Comparison of ENCODE assay signal across 21 cellular contexts in the genomic region with DNA sequence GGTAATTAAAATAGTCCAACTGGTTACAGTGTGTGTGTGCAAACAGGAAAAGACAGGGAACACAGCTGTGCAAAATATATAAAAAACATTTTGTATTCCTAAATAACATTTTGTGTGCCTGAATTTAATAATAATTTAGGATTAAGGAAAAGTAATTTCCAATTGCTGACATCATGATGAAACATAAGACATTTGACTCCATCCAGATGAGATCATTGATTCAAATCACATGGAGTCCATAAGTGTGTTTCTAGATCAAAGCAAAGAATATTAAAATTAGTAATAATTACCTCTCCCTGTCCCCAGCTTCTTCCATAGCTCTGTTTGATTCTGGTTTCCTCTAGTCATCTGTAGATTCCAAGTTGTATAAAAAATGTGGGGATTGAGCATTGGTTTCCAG.
DNase-seq lines count a peak whose midpoint lies in the region; ATAC-seq and TF ChIP-seq lines count a peak whose summit lies in the region.
"Had no signal": no experiment of that assay in that cellular context is flagged by ENCODE, and none has a peak within 500 bp of the region (broad histone marks: within the 10 kb centered on the region; RNA-seq: fewer than 3 reads in every experiment).

No MANE protein-coding gene starts in this region.

- H3K36me3 Mint-ChIP-seq in activated CD8-positive, alpha-beta T cell treated with anti-CD3 and anti-CD28 coated beads for 36 hours (ENCODE audit: low read depth) = no peaks in the 10 kb centered on the region
- H3K36me3 Mint-ChIP-seq in activated CD8-positive, alpha-beta T cell treated with anti-CD3 and anti-CD28 coated beads, Interleukin-2, amount 10 ng/mL, durations not matched to agents 7 days and 5 days (ENCODE audit: low read depth) = no peaks in the 10 kb centered on the region
- peaks cover 4% of the 10 kb centered on the region for H3K36me3 Mint-ChIP-seq in activated naive CD8-positive, alpha-beta T cell treated with anti-CD3 and anti-CD28 coated beads, Interleukin-2, amount 50 U/mL, for 24 hours (ENCODE audit: low read depth)

- TF ChIP-seq POLR2A in GM18505 (IDR thresholded peaks at IDR 0.05; ENCODE audit: borderline replicate concordance, extremely low read depth, insufficient read depth, insufficient read length) (no peak), ovary (IDR thresholded peaks at IDR 0.05) (no peak)

- peaks cover 1% of the 10 kb centered on the region for H3K9me3 Mint-ChIP-seq in activated CD8-positive, alpha-beta T cell treated with anti-CD3 and anti-CD28 coated beads for 36 hours
- H3K9me3 Mint-ChIP-seq in activated CD8-positive, alpha-beta T cell treated with anti-CD3 and anti-CD28 coated beads, Interleukin-2, amount 10 ng/mL, durations not matched to agents 7 days and 5 days (ENCODE audit: insufficient read depth) = no peaks in the 10 kb centered on the region
- H3K9me3 Mint-ChIP-seq in activated naive CD8-positive, alpha-beta T cell treated with anti-CD3 and anti-CD28 coated beads, Interleukin-2, amount 50 U/mL, for 24 hours = no peaks in the 10 kb centered on the region

- no peak overlapping the region for H2AFZ ChIP-seq in GM23248

- H3K9me2 ChIP-seq in GM23248 (ENCODE audit: insufficient read depth) = no peaks in the 10 kb centered on the region

- H3K27me3 ChIP-seq in GM23248 (replicated peaks; ENCODE audit: insufficient read depth) (no peaks in the 10 kb centered on the region), ovary (no peaks in the 10 kb centered on the region)

- H3K9ac ChIP-seq in GM23248 = no peak overlapping the region

- H3K27ac Mint-ChIP-seq in activated CD8-positive, alpha-beta T cell treated with anti-CD3 and anti-CD28 coated beads for 36 hours = peak overlapping the region; percentile 90
- no peak overlapping the region for H3K27ac Mint-ChIP-seq in activated CD8-positive, alpha-beta T cell treated with anti-CD3 and anti-CD28 coated beads, Interleukin-2, amount 10 ng/mL, durations not matched to agents 7 days and 5 days
- peak overlapping the region; percentile 94 for H3K27ac Mint-ChIP-seq in activated naive CD8-positive, alpha-beta T cell treated with anti-CD3 and anti-CD28 coated beads, Interleukin-2, amount 50 U/mL, for 24 hours
- H3K27ac Mint-ChIP-seq: CD8-positive, alpha-beta memory T cell had no signal

- intact Hi-C loops in activated CD8-positive, alpha-beta T cell treated with anti-CD3 and anti-CD28 coated beads for 36 hours (cut with micrococcal nuclease) = no loop called here
- intact Hi-C loops in ovary (cut with DNase I) (no loop called here), sciatic nerve (cut with DNase I) (no loop called here)

- CTCF ChIA-PET in activated CD8-positive, alpha-beta T cell treated with anti-CD3 and anti-CD28 coated beads for 36 hours (lab: Charles Lee) = interaction anchor here (1.6 kb wide), 1 partner anchor 22 kb away, joined by 3 read pairs; no protein-coding TSS in a partner anchor
- CTCF ChIA-PET in activated CD8-positive, alpha-beta T cell treated with anti-CD3 and anti-CD28 coated beads, Interleukin-2, amount 10 ng/mL, durations not matched to agents 7 days and 5 days (lab: Charles Lee) = no interaction called here
- CTCF ChIA-PET in HEK293 (lab: Yijun Ruan, JAX) = interaction anchor here (0.6 to 1.2 kb wide), 6 partner anchors 10 to 1719 kb away, joined by 3 to 5 read pairs (median 3); a partner anchor contains a TSS

- no peaks in the 10 kb centered on the region for H3K36me3 ChIP-seq in GM23248 (ENCODE audit: low read depth)
- no peaks in the 10 kb centered on the region for H3K36me3 ChIP-seq in HEK293 (ENCODE audit: control insufficient read depth in 2 of 2, insufficient read depth in 1 of 2, low read length in 2 of 2)
- H3K36me3 ChIP-seq in ovary = no peaks in the 10 kb centered on the region

- ATAC-seq in activated CD8-positive, alpha-beta T cell treated with anti-CD3 and anti-CD28 coated beads for 36 hours = no peak
- no peak for ATAC-seq in activated CD8-positive, alpha-beta T cell treated with anti-CD3 and anti-CD28 coated beads, Interleukin-2, amount 10 ng/mL, durations not matched to agents 7 days and 5 days
- ATAC-seq in activated naive CD8-positive, alpha-beta T cell treated with anti-CD3 and anti-CD28 coated beads, Interleukin-2, amount 50 U/mL, for 24 hours = no peak
- ATAC-seq in GM18505 (IDR thresholded peaks at IDR 0.05; ENCODE audit: unreplicated experiment) (no peak), sciatic nerve (no peak)

- H3K9me3 ChIP-seq in GM23248 (ENCODE audit: low read depth) (no peaks in the 10 kb centered on the region), HEK293 (ENCODE audit: control insufficient read depth, insufficient read depth, low read depth, low read length) (no peaks in the 10 kb centered on the region), ovary (no peaks in the 10 kb centered on the region)

- in situ Hi-C loops in GM23248 (cut with MboI) = loop anchor here (25.0 kb wide), 1 partner anchor 837 kb away; a partner anchor contains a TSS

- H3K79me2 ChIP-seq in GM23248 (ENCODE audit: insufficient read depth) = no peaks in the 10 kb centered on the region

- peaks cover 47% of the 10 kb centered on the region for H3K4me1 Mint-ChIP-seq in activated CD8-positive, alpha-beta T cell treated with anti-CD3 and anti-CD28 coated beads for 36 hours (ENCODE audit: low read depth)
- H3K4me1 Mint-ChIP-seq in activated CD8-positive, alpha-beta T cell treated with anti-CD3 and anti-CD28 coated beads, Interleukin-2, amount 10 ng/mL, durations not matched to agents 7 days and 5 days (ENCODE audit: low read depth) = peaks cover 42% of the 10 kb centered on the region
- H3K4me1 Mint-ChIP-seq in activated naive CD8-positive, alpha-beta T cell treated with anti-CD3 and anti-CD28 coated beads, Interleukin-2, amount 50 U/mL, for 24 hours = peaks cover 60% of the 10 kb centered on the region

- POLR2A ChIA-PET in activated CD8-positive, alpha-beta T cell treated with anti-CD3 and anti-CD28 coated beads for 36 hours (lab: Charles Lee) = interaction anchor here (0.6 to 2.8 kb wide), 7 partner anchors 9 to 52 kb away, joined by 3 to 23 read pairs (median 4); a partner anchor contains a TSS
- POLR2A ChIA-PET in activated CD8-positive, alpha-beta T cell treated with anti-CD3 and anti-CD28 coated beads, Interleukin-2, amount 10 ng/mL, durations not matched to agents 7 days and 5 days (lab: Charles Lee) = interaction anchor here (0.6 to 1.8 kb wide), 3 partner anchors 15 to 267 kb away, joined by 3 to 6 read pairs (median 3); a partner anchor contains a TSS
- POLR2A ChIA-PET in HEK293 (lab: Yijun Ruan, JAX) = no interaction called here

- H3K4me1 ChIP-seq in GM23248 (ENCODE audit: insufficient read depth) = peaks cover 12% of the 10 kb centered on the region
- H3K4me1 ChIP-seq in HEK293 (ENCODE audit: control insufficient read depth, insufficient read depth, low read length) = no peaks in the 10 kb centered on the region
- no peaks in the 10 kb centered on the region for H3K4me1 ChIP-seq in ovary (ENCODE audit: insufficient read depth)

- no peak for TF ChIP-seq EP300 in ovary (IDR thresholded peaks at IDR 0.05)

- H3K4me3 Mint-ChIP-seq in activated CD8-positive, alpha-beta T cell treated with anti-CD3 and anti-CD28 coated beads for 36 hours = peak overlapping the region; percentile 45
- H3K4me3 Mint-ChIP-seq in activated CD8-positive, alpha-beta T cell treated with anti-CD3 and anti-CD28 coated beads, Interleukin-2, amount 10 ng/mL, durations not matched to agents 7 days and 5 days = no peak overlapping the region
- peak overlapping the region; percentile 63 for H3K4me3 Mint-ChIP-seq in activated naive CD8-positive, alpha-beta T cell treated with anti-CD3 and anti-CD28 coated beads, Interleukin-2, amount 50 U/mL, for 24 hours
- H3K4me3 Mint-ChIP-seq: CD8-positive, alpha-beta memory T cell had no signal

- no peak for TF ChIP-seq CTCF in activated CD8-positive, alpha-beta T cell treated with anti-CD3 and anti-CD28 coated beads for 36 hours (IDR thresholded peaks at IDR 0.05)
- TF ChIP-seq CTCF in HEK293 (tag by site-specific recombination; IDR thresholded peaks at IDR 0.05) (no peak), ovary (IDR thresholded peaks at IDR 0.05) (no peak)

- H3F3A ChIP-seq in GM23248 (ENCODE audit: insufficient read depth) = peaks cover 26% of the 10 kb centered on the region

- H4K20me1 ChIP-seq in GM23248 (ENCODE audit: insufficient read depth) = no peaks in the 10 kb centered on the region

- peaks cover 2% of the 10 kb centered on the region for H3K27me3 Mint-ChIP-seq in activated CD8-positive, alpha-beta T cell treated with anti-CD3 and anti-CD28 coated beads for 36 hours
- no peaks in the 10 kb centered on the region for H3K27me3 Mint-ChIP-seq in activated CD8-positive, alpha-beta T cell treated with anti-CD3 and anti-CD28 coated beads, Interleukin-2, amount 10 ng/mL, durations not matched to agents 7 days and 5 days (ENCODE audit: low read depth)
- peaks cover under 1% of the 10 kb centered on the region for H3K27me3 Mint-ChIP-seq in activated naive CD8-positive, alpha-beta T cell treated with anti-CD3 and anti-CD28 coated beads, Interleukin-2, amount 50 U/mL, for 24 hours

- no peak overlapping the region for H3K4me3 ChIP-seq in GM23248
- no peak overlapping the region for H3K4me3 ChIP-seq in HEK293 (ENCODE audit: low read depth, low read length)
- H3K4me3 ChIP-seq in ovary = no peak overlapping the region

- no peak overlapping the region for H3K27ac ChIP-seq in GM23248
- no peak overlapping the region for H3K27ac ChIP-seq in HEK293 (ENCODE audit: extremely low read depth, low read depth, low read length)
- no peak overlapping the region for H3K27ac ChIP-seq in ovary
- H3K27ac ChIP-seq: C4-2B, RWPE1 had no signal

- DNase-seq in activated CD8-positive, alpha-beta T cell treated with anti-CD3 and anti-CD28 coated beads for 36 hours = no peak
- DNase-seq in activated CD8-positive, alpha-beta T cell treated with anti-CD3 and anti-CD28 coated beads, Interleukin-2, amount 10 ng/mL, durations not matched to agents 7 days and 5 days = no peak
- DNase-seq in GM23248 = peak; percentile 32
- no peak for DNase-seq in activated naive CD8-positive, alpha-beta T cell treated with anti-CD3 and anti-CD28 coated beads, Interleukin-2, amount 50 U/mL, for 24 hours
- DNase-seq in ovary = no peak
- no peak for DNase-seq in sciatic nerve (ENCODE audit: low spot score)
- DNase-seq: CD8-positive, alpha-beta memory T cell; DMS53; GDM1; NCI-H1092; NCI-H1436; NCI-H1930; NCI-H226; NCI-H510A treated with DMSO at 0.1 percent for 48 hours; NCI-H748 treated with DMSO at 0.1 percent for 48 hours; NK-92 treated with Interleukin-12 subunit alpha and Interleukin-12 subunit beta, amount 100 ng/mL, for 24 hours; SHP77 treated with DMSO at 0.1 percent for 48 hours had no signal

- H3K4me2 ChIP-seq in GM23248 (ENCODE audit: unreplicated experiment) = no peak overlapping the region

TF ChIP-seq in HEK293, 187 proteins besides CTCF, POLR2A, EP300 and RAD21 (continues in another document):
- TF ChIP-seq TRIM28 (IDR thresholded peaks at IDR 0.05; ENCODE audit: borderline replicate concordance, low read length) (no peak), ZNF629 (tag by site-specific recombination; IDR thresholded peaks at IDR 0.05) (peak; percentile 32; the same call in 1 of the 2 replicates), ZNF423 (tag by site-specific recombination; IDR thresholded peaks at IDR 0.05) (no peak)
